ENCODE assay signal across 1 cellular context in the genomic region with DNA sequence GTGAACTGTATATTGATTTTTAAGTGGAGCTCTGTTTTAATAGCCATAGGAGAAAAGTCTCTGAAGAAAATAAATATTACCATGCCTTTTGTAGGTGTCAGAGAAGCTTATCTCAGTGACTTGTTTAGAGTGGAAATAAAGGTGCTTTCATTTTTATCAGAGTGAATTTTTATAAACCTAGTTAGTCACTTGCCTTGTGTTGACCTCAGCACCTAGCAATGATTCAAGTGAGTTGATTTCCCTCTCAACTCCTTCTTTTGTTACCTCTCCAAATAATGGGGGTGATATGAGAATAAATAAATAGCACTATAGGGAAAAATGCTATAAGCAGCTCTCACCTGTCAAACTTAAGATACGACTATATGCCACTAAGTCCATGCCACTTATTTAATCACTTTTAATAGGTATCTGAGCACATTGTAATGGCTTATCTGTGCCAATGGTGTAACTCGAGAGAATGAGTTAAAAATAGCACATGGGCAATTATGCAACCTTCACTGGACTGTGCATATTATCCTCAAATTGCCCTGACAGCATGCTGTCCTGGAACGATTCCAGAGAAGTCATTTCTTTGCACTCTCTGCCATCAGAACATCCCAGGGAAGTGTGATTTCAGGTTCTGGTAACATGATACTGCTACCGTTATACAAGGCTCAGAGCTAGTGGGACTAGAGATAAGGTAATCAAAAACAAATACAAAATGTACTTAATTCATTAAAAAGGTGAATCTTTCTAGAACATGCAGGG.
A peak's percentile ranks its signal among the peaks of the same experiment; 100 is the strongest.
TF ChIP-seq lines count a peak whose summit lies in the region.

No MANE protein-coding gene starts in this region.

TF ChIP-seq in HEK293, 187 proteins besides CTCF, POLR2A, EP300 and RAD21 (continued from another document):
- TF ChIP-seq BCL11B (tag by site-specific recombination; IDR thresholded peaks at IDR 0.05; ENCODE audit: low read depth), result peak; percentile 64; the same call in 1 of the 2 replicates
- no peak for TF ChIP-seq ZNF473 (tag by site-specific recombination; IDR thresholded peaks at IDR 0.05)
- TF ChIP-seq ZNF366 (tag by site-specific recombination; conservative IDR thresholded peaks at IDR 0.05), result peak; percentile 91
- no peak for TF ChIP-seq ZNF792 (tag by site-specific recombination; IDR thresholded peaks at IDR 0.05)
- no peak; the same call in 1 of the 2 replicates for TF ChIP-seq ZNF623 (tag by site-specific recombination; IDR thresholded peaks at IDR 0.05)
- no peak for TF ChIP-seq ZNF791 (tag by site-specific recombination; IDR thresholded peaks at IDR 0.05)
- TF ChIP-seq KLF8 (tag by site-specific recombination; IDR thresholded peaks at IDR 0.05), result peak; percentile 48; the same call in 1 of the 2 replicates
- 0 out of 2 replicates have a peak, but pooled peaks have one; percentile 24 for TF ChIP-seq ZBTB8A (tag by site-specific recombination; IDR thresholded peaks at IDR 0.05)
- TF ChIP-seq, protein P1, sequence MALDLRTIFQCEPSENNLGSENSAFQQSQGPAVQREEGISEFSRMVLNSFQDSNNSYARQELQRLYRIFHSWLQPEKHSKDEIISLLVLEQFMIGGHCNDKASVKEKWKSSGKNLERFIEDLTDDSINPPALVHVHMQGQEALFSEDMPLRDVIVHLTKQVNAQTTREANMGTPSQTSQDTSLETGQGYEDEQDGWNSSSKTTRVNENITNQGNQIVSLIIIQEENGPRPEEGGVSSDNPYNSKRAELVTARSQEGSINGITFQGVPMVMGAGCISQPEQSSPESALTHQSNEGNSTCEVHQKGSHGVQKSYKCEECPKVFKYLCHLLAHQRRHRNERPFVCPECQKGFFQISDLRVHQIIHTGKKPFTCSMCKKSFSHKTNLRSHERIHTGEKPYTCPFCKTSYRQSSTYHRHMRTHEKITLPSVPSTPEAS (tag by site-specific recombination; IDR thresholded peaks at IDR 0.05), result no peak
- 0 out of 2 replicates have a peak, but pooled peaks have one; percentile 18 for TF ChIP-seq ZXDB (tag by site-specific recombination; IDR thresholded peaks at IDR 0.05)
- no peak for TF ChIP-seq ZNF311 (tag by site-specific recombination; IDR thresholded peaks at IDR 0.05; ENCODE audit: borderline replicate concordance)
- TF ChIP-seq SP7 (tag by site-specific recombination; IDR thresholded peaks at IDR 0.05), result peak; percentile 79
- TF ChIP-seq, protein P2, sequence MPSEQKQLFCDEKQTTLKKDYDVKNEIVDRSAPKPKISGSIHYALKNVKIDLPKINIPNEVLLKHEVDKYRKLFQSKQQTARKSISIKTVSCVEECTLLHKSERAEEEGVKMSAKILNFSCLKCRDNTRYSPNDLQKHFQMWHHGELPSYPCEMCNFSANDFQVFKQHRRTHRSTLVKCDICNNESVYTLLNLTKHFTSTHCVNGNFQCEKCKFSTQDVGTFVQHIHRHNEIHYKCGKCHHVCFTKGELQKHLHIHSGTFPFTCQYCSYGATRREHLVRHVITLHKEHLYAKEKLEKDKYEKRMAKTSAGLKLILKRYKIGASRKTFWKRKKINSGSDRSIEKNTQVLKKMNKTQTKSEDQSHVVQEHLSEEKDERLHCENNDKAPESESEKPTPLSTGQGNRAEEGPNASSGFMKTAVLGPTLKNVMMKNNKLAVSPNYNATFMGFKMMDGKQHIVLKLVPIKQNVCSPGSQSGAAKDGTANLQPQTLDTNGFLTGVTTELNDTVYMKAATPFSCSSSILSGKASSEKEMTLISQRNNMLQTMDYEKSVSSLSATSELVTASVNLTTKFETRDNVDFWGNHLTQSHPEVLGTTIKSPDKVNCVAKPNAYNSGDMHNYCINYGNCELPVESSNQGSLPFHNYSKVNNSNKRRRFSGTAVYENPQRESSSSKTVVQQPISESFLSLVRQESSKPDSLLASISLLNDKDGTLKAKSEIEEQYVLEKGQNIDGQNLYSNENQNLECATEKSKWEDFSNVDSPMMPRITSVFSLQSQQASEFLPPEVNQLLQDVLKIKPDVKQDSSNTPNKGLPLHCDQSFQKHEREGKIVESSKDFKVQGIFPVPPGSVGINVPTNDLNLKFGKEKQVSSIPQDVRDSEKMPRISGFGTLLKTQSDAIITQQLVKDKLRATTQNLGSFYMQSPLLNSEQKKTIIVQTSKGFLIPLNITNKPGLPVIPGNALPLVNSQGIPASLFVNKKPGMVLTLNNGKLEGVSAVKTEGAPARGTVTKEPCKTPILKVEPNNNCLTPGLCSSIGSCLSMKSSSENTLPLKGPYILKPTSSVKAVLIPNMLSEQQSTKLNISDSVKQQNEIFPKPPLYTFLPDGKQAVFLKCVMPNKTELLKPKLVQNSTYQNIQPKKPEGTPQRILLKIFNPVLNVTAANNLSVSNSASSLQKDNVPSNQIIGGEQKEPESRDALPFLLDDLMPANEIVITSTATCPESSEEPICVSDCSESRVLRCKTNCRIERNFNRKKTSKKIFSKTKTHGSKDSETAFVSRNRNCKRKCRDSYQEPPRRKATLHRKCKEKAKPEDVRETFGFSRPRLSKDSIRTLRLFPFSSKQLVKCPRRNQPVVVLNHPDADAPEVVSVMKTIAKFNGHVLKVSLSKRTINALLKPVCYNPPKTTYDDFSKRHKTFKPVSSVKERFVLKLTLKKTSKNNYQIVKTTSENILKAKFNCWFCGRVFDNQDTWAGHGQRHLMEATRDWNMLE (tag by site-specific recombination; conservative IDR thresholded peaks at IDR 0.05; ENCODE audit: low read depth), result 0 out of 2 replicates have a peak, but pooled peaks have one; percentile 29
- TF ChIP-seq, protein P3, sequence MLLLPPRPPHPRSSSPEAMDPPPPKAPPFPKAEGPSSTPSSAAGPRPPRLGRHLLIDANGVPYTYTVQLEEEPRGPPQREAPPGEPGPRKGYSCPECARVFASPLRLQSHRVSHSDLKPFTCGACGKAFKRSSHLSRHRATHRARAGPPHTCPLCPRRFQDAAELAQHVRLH (tag by site-specific recombination; IDR thresholded peaks at IDR 0.05), result peak; percentile 80; the same call in 1 of the 2 replicates
- TF ChIP-seq ZNF2 (tag by site-specific recombination; IDR thresholded peaks at IDR 0.05), result 0 out of 2 replicates have a peak, but pooled peaks have one; percentile 43
- no peak for TF ChIP-seq ZNF114 (tag by site-specific recombination; IDR thresholded peaks at IDR 0.05)
- TF ChIP-seq ZNF24 (tag by site-specific recombination; IDR thresholded peaks at IDR 0.05), result peak; percentile 85
- TF ChIP-seq ZNF561 (tag by site-specific recombination; IDR thresholded peaks at IDR 0.05; ENCODE audit: borderline replicate concordance), result 0 out of 2 replicates have a peak, but pooled peaks have one; percentile 55
- 0 out of 2 replicates have a peak, but pooled peaks have one; percentile 32 for TF ChIP-seq ZNF394 (tag by site-specific recombination; IDR thresholded peaks at IDR 0.05; ENCODE audit: borderline replicate concordance)
- TF ChIP-seq, protein P4, sequence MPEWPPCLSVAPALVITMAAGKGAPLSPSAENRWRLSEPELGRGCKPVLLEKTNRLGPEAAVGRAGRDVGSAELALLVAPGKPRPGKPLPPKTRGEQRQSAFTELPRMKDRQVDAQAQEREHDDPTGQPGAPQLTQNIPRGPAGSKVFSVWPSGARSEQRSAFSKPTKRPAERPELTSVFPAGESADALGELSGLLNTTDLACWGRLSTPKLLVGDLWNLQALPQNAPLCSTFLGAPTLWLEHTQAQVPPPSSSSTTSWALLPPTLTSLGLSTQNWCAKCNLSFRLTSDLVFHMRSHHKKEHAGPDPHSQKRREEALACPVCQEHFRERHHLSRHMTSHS (tag by site-specific recombination; IDR thresholded peaks at IDR 0.05), result no peak
- peak; percentile 69 for TF ChIP-seq IKZF3 (tag by site-specific recombination; IDR thresholded peaks at IDR 0.05)
- 0 out of 2 replicates have a peak, but pooled peaks have one; percentile 20 for TF ChIP-seq ZBTB20 (tag by site-specific recombination; IDR thresholded peaks at IDR 0.05)
- no peak for TF ChIP-seq HOXC10 (CRISPR knock-in tag; IDR thresholded peaks at IDR 0.05)
- TF ChIP-seq ZSCAN30 (tag by site-specific recombination; IDR thresholded peaks at IDR 0.05), result no peak
- TF ChIP-seq SETDB1 (IDR thresholded peaks at IDR 0.05; ENCODE audit: insufficient read length, low read length), result no peak
- TF ChIP-seq, protein P5, sequence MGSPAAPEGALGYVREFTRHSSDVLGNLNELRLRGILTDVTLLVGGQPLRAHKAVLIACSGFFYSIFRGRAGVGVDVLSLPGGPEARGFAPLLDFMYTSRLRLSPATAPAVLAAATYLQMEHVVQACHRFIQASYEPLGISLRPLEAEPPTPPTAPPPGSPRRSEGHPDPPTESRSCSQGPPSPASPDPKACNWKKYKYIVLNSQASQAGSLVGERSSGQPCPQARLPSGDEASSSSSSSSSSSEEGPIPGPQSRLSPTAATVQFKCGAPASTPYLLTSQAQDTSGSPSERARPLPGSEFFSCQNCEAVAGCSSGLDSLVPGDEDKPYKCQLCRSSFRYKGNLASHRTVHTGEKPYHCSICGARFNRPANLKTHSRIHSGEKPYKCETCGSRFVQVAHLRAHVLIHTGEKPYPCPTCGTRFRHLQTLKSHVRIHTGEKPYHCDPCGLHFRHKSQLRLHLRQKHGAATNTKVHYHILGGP (tag by site-specific recombination; IDR thresholded peaks at IDR 0.05), result peak; percentile 65; the same call in 1 of the 2 replicates
- peak; percentile 59; the same call in 1 of the 2 replicates for TF ChIP-seq BCL11A (tag by site-specific recombination; IDR thresholded peaks at IDR 0.05; ENCODE audit: low read depth)
- TF ChIP-seq ZNF600 (tag by site-specific recombination; IDR thresholded peaks at IDR 0.05), result peak; percentile 38; the same call in 1 of the 2 replicates
- TF ChIP-seq GFI1B (tag by site-specific recombination; IDR thresholded peaks at IDR 0.05), result peak; percentile 23; the same call in 1 of the 2 replicates
- peak; percentile 40; the same call in 1 of the 2 replicates for TF ChIP-seq ZIC2 (tag by site-specific recombination; IDR thresholded peaks at IDR 0.05)
- no peak for TF ChIP-seq ZFP3 (tag by site-specific recombination; IDR thresholded peaks at IDR 0.05; ENCODE audit: low read depth)
- no peak for TF ChIP-seq ZNF157 (tag by site-specific recombination; IDR thresholded peaks at IDR 0.05)
